ENCODE assay signal across 8 cellular contexts in genomic region chr18:6521804-6522418, GRCh38.
DNase-seq lines count a peak whose midpoint lies in the region; ATAC-seq and TF ChIP-seq lines count a peak whose summit lies in the region.

No MANE protein-coding gene starts in this region.

- TF ChIP-seq POLR2A in esophagus squamous epithelium (IDR thresholded peaks at IDR 0.05) = no peak

- WGBS in esophagus squamous epithelium, 2 donors = 42 to 75% methylated on average over 1 of the region's 1 CpG
- 59% methylated on average over 1 of the region's 1 CpG for WGBS in smooth muscle cell (ENCODE audit: low lambda C conversion rate)

- H3K4me2 ChIP-seq in PC-3 (ENCODE audit: low read length) (no peak overlapping the region), smooth muscle cell (no peak overlapping the region)

- H3K9ac ChIP-seq in PC-3 (ENCODE audit: low read length) (no peak overlapping the region), smooth muscle cell (ENCODE audit: low read depth) (no peak overlapping the region)

- no peaks in the 10 kb centered on the region for H3K9me3 ChIP-seq in PC-3 (ENCODE audit: low read length)
- H3K9me3 ChIP-seq in esophagus squamous epithelium = no peaks in the 10 kb centered on the region
- H3K9me3 ChIP-seq in smooth muscle cell (replicated peaks; ENCODE audit: low read depth) = peaks cover 4% of the 10 kb centered on the region

- TF ChIP-seq CTCF in PC-3 (conservative IDR thresholded peaks at IDR 0.05; ENCODE audit: low read depth, low read length) = peak; percentile 94
- TF ChIP-seq CTCF in esophagus squamous epithelium (IDR thresholded peaks at IDR 0.05) = peak in 5 of 6 experiments; percentile 74 to 88 (median 78)
- peak; percentile 66 for TF ChIP-seq CTCF in smooth muscle cell (IDR thresholded peaks at IDR 0.05; ENCODE audit: borderline replicate concordance, insufficient read depth, poor library complexity, severe bottlenecking)

- POLR2A ChIA-PET in PC-3 (lab: Charles Lee; ENCODE audit: unreplicated experiment) = no interaction called here

- H3K27ac ChIP-seq in PC-3 (ENCODE audit: low read length) (no peak overlapping the region), esophagus squamous epithelium (no peak overlapping the region), smooth muscle cell (ENCODE audit: low read depth) (no peak overlapping the region)

- no peaks in the 10 kb centered on the region for H3K9me2 ChIP-seq in PC-3 (replicated peaks; ENCODE audit: low read length)

- CTCF ChIA-PET in PC-3 (lab: Charles Lee) = interaction anchor here (0.5 to 2.4 kb wide), 7 partner anchors 82 to 1226 kb away, joined by 3 to 13 read pairs (median 5); no protein-coding TSS in a partner anchor

- H4K20me1 ChIP-seq in PC-3 (ENCODE audit: low read length) = no peaks in the 10 kb centered on the region
- no peaks in the 10 kb centered on the region for H4K20me1 ChIP-seq in smooth muscle cell (ENCODE audit: low read depth)

- H2AFZ ChIP-seq in PC-3 (ENCODE audit: low read length) = no peak overlapping the region
- H2AFZ ChIP-seq in smooth muscle cell (ENCODE audit: low read depth) = no peak overlapping the region

- H3K27me3 ChIP-seq in PC-3 (ENCODE audit: low read length) (no peaks in the 10 kb centered on the region), esophagus squamous epithelium (no peaks in the 10 kb centered on the region), smooth muscle cell (ENCODE audit: low read depth) (no peaks in the 10 kb centered on the region)

- BruUV-seq in PC-3 (replicated peaks; lab: Mats Ljungman, UMichigan) = no TSS peak

- H3K79me2 ChIP-seq in PC-3 (ENCODE audit: low read length) = no peaks in the 10 kb centered on the region
- H3K79me2 ChIP-seq in smooth muscle cell (ENCODE audit: low read depth) = no peaks in the 10 kb centered on the region

- H3K36me3 ChIP-seq in PC-3 (ENCODE audit: low read depth, low read length) (no peaks in the 10 kb centered on the region), esophagus squamous epithelium (no peaks in the 10 kb centered on the region), smooth muscle cell (ENCODE audit: low read depth) (no peaks in the 10 kb centered on the region)

- H3F3A ChIP-seq in PC-3 (ENCODE audit: low read length, unreplicated experiment) (no peaks in the 10 kb centered on the region), smooth muscle cell (ENCODE audit: low read depth) (no peaks in the 10 kb centered on the region)

- DNase-seq in stimulated activated CD4-positive, alpha-beta T cell treated with anti-CD3 and anti-CD28 coated beads, Interleukin-15, amount 100 ng/mL, for 48 hours (ENCODE audit: low read depth in 2 of 2) = peak; percentile 2 to 10
- DNase-seq in stimulated activated CD4-positive, alpha-beta T cell treated with anti-CD3 and anti-CD28 coated beads, Interleukin-4, amount 100 ng/mL, for 4 hours = no peak
- DNase-seq in PC-3 = peak; percentile 85
- no peak for DNase-seq in esophagus squamous epithelium (lab: John Stamatoyannopoulos, UW)
- no peak for DNase-seq in smooth muscle cell (lab: John Stamatoyannopoulos, UW; ENCODE audit: unreplicated experiment)

- ATAC-seq in HG02759 (IDR thresholded peaks at IDR 0.05; ENCODE audit: unreplicated experiment) (peak; percentile 74), PC-3 (peak; percentile 84), HG03025 (IDR thresholded peaks at IDR 0.05; ENCODE audit: low FRiP score, unreplicated experiment) (no peak), HG02571 (IDR thresholded peaks at IDR 0.05; ENCODE audit: unreplicated experiment) (no peak)

- intact Hi-C loops in PC-3 (cut with micrococcal nuclease) = loop anchor here (1.0 to 5.0 kb wide), 5 partner anchors 105 to 654 kb away; no protein-coding TSS in a partner anchor
- intact Hi-C loops in esophagus squamous epithelium (cut with DNase I) = no loop called here

- H3K4me3 ChIP-seq in PC-3 (ENCODE audit: low read length) (no peak overlapping the region), esophagus squamous epithelium (no peak overlapping the region), smooth muscle cell (no peak overlapping the region)

- no peaks in the 10 kb centered on the region for H3K4me1 ChIP-seq in PC-3 (ENCODE audit: insufficient read depth, low read length)
- no peaks in the 10 kb centered on the region for H3K4me1 ChIP-seq in esophagus squamous epithelium
- H3K4me1 ChIP-seq in smooth muscle cell (ENCODE audit: low read depth) = no peaks in the 10 kb centered on the region

Comparison
In these comparisons a context has a peak if more than half of its experiments do, and no peak if none do; other contexts are left out.
1. DNase-seq: peak in stimulated activated CD4-positive, alpha-beta T cell treated with anti-CD3 and anti-CD28 coated beads, Interleukin-15, amount 100 ng/mL, for 48 hours (2 of 2) and PC-3 (single experiment); none in stimulated activated CD4-positive, alpha-beta T cell treated with anti-CD3 and anti-CD28 coated beads, Interleukin-4, amount 100 ng/mL, for 4 hours (0 of 2), esophagus squamous epithelium (single experiment) and smooth muscle cell (single experiment).
2. ATAC-seq: peak in HG02759 (single experiment) and PC-3 (single experiment); none in HG03025 (single experiment) and HG02571 (single experiment).
3. Peak in every context shown above with its lines, with median percentiles within 50 percentile points of each other: CTCF ChIP-seq.